Comparison of ENCODE assay signal across 8 cellular contexts in genomic region chr7:98051118-98051744, GRCh38. TPM values are rescaled to one million over a fixed set of nuclear protein-coding genes. Genes with fewer than 3 reads are reported as not detected.
DNase-seq lines count a peak whose midpoint lies in the region; ATAC-seq, FAIRE-seq and TF ChIP-seq lines count a peak whose summit lies in the region.

No MANE protein-coding gene starts in this region.

- H3K27me3 ChIP-seq in Peyer's patch = no peaks in the 10 kb centered on the region
- H3K27me3 ChIP-seq in small intestine (ENCODE audit: control insufficient read depth in 2 of 2, insufficient read depth in 2 of 2, low read length in 2 of 2) = peaks cover 0 to 5% of the 10 kb centered on the region in 2 donors

- DNase-seq in Peyer's patch = peak; percentile 19 to 65 (median 51)
- DNase-seq in small intestine = peak; percentile 17
- DNase-seq in ACHN = no peak
- DNase-seq in pons (ENCODE audit: low spot score) = no peak

- peak overlapping the region; percentile 47 for H3K4me3 Mint-ChIP-seq in activated naive CD8-positive, alpha-beta T cell

- no peaks in the 10 kb centered on the region for H3K9me3 ChIP-seq in Peyer's patch
- no peaks in the 10 kb centered on the region for H3K9me3 ChIP-seq in small intestine (ENCODE audit: control insufficient read depth, low read depth)

- no peaks in the 10 kb centered on the region for H3K9me3 Mint-ChIP-seq in activated naive CD8-positive, alpha-beta T cell (ENCODE audit: low read depth)

- H3K4me1 Mint-ChIP-seq in activated naive CD8-positive, alpha-beta T cell (ENCODE audit: low read depth) = peaks cover 6% of the 10 kb centered on the region

- no peak for TF ChIP-seq POLR2A in Peyer's patch (IDR thresholded peaks at IDR 0.05)

- in situ Hi-C loops in ACHN (cut with HindIII; ENCODE audit: low pct_ligation_motif_present, low pct_unique_long_range_greater_than_20kb, low sequenced_read_pairs) = no loop called here

- ATAC-seq in GM21390 (IDR thresholded peaks at IDR 0.05; ENCODE audit: unreplicated experiment) = peak; percentile 51
- ATAC-seq in GM19455 (IDR thresholded peaks at IDR 0.05; ENCODE audit: unreplicated experiment) = no peak
- ATAC-seq in GM18517 (IDR thresholded peaks at IDR 0.05; ENCODE audit: unreplicated experiment) = no peak

- H3K27ac ChIP-seq in Peyer's patch (no peak overlapping the region), small intestine (ENCODE audit: low read depth in 1 of 2, low read length in 1 of 2) (no peak overlapping the region)

- no peaks in the 10 kb centered on the region for H3K36me3 Mint-ChIP-seq in activated naive CD8-positive, alpha-beta T cell

- H3K4me1 ChIP-seq in Peyer's patch (peaks cover 0 to 3% (median 0%) of the 10 kb centered on the region in 4 donors), small intestine (ENCODE audit: control insufficient read depth in 2 of 2, insufficient read depth in 1 of 2, low read depth in 1 of 2, low read length in 1 of 2) (no peaks in the 10 kb centered on the region)

- 12 to 20% (median 18%) methylated on average over 24 of the region's 24 CpGs for WGBS in small intestine, 3 donors

- TF ChIP-seq CTCF in Peyer's patch (IDR thresholded peaks at IDR 0.05) = no peak

- H3K36me3 ChIP-seq in Peyer's patch (no peaks in the 10 kb centered on the region), small intestine (ENCODE audit: control insufficient read depth in 2 of 2, insufficient read depth in 2 of 2, low read length in 2 of 2) (no peaks in the 10 kb centered on the region)

- H3K27ac Mint-ChIP-seq in activated naive CD8-positive, alpha-beta T cell = no peak overlapping the region

- no peak for FAIRE-seq in small intestine (lab: Jason Lieb, UNC)

- H3K4me3 ChIP-seq in Peyer's patch (no peak overlapping the region), small intestine (ENCODE audit: low read depth in 1 of 2, low read length in 2 of 2) (no peak overlapping the region)

- H3K27me3 Mint-ChIP-seq in activated naive CD8-positive, alpha-beta T cell = peaks cover 1% of the 10 kb centered on the region

RNA-seq across cellular contexts. Expression of gene LMTK2, which starts 55.4 kb away (rescaled TPM):
- 10 to 100 TPM; 23.1 to 54.0 (median 51.4) TPM for total RNA-seq in Peyer's patch
- 1 to 10 TPM; 3.8 to 9.8 (median 5.4) TPM for polyA plus RNA-seq in small intestine

Comparison
In these comparisons a context has a peak if more than half of its experiments do, and no peak if none do; other contexts are left out.
1. DNase-seq: peak in Peyer's patch (3 of 3) and small intestine (single experiment); none in ACHN (single experiment) and pons (single experiment).